Comparison of ENCODE assay signal across 10 cellular contexts in the genomic region with DNA sequence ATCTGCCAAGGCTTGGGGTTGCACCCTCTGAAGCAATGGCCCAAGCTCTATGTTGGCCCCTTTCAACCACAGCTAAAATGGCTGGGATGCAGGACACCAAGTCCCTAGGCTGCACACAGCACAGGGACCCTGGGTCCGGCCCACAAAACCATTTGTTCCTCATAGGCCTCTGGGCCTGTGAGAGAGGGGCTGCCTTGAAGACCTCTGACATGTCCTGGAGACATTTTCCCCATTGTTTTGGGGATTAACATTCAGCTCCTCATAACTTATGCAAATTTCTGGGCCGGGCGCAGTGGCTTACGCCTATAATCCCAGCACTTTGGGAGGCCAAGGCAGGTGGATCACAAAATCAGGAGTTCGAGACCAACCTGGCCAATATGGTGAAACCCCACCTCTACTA. TPM values are rescaled to one million over a fixed set of nuclear protein-coding genes. Genes with fewer than 3 reads are reported as not detected.
"Had no signal": no experiment of that assay in that cellular context is flagged by ENCODE, and none has a peak within 500 bp of the region (broad histone marks: within the 10 kb centered on the region; RNA-seq: fewer than 3 reads in every experiment).

No MANE protein-coding gene starts in this region.

RNA-seq across cellular contexts. Expression of gene DKK3, which starts 32.3 kb away (rescaled TPM):
- total RNA-seq: activated B cell treated with CpG ODN at 0.5 μM for 24 hours; activated CD4-positive, alpha-beta memory T cell treated with anti-CD3 and anti-CD28 coated beads for 36 hours; activated CD4-positive, alpha-beta memory T cell treated with anti-CD3 and anti-CD28 coated beads, Interleukin-2, amount 10 ng/mL, durations not matched to agents 7 days and 5 days; activated CD4-positive, alpha-beta T cell treated with anti-CD3 and anti-CD28 coated beads for 36 hours; activated CD4-positive, alpha-beta T cell treated with anti-CD3 and anti-CD28 coated beads, Interleukin-2, amount 10 ng/mL, durations not matched to agents 24 days and 14 days; activated CD4-positive, alpha-beta T cell treated with anti-CD3 and anti-CD28 coated beads, Interleukin-2, amount 10 ng/mL, durations not matched to agents 7 days and 5 days; activated CD8-positive, alpha-beta memory T cell treated with anti-CD3 and anti-CD28 coated beads, Interleukin-2, amount 10 ng/mL, durations not matched to agents 7 days and 5 days; activated CD8-positive, alpha-beta T cell treated with anti-CD3 and anti-CD28 coated beads for 36 hours; T-helper 1 cell treated with Interleukin-12 subunit alpha and Interleukin-12 subunit beta and Interleukin-4 antibody, amounts not matched to agents 30 ng/mL and 1 ng/mL, for 36 hours; T-helper 2 cell treated with Interferon-gamma antibody and Interleukin-4, amounts not matched to agents 100 ng/mL and 5 ng/mL, for 36 hours had no signal
